1 cellular context compared by ENCODE assay signal in the genomic region with DNA sequence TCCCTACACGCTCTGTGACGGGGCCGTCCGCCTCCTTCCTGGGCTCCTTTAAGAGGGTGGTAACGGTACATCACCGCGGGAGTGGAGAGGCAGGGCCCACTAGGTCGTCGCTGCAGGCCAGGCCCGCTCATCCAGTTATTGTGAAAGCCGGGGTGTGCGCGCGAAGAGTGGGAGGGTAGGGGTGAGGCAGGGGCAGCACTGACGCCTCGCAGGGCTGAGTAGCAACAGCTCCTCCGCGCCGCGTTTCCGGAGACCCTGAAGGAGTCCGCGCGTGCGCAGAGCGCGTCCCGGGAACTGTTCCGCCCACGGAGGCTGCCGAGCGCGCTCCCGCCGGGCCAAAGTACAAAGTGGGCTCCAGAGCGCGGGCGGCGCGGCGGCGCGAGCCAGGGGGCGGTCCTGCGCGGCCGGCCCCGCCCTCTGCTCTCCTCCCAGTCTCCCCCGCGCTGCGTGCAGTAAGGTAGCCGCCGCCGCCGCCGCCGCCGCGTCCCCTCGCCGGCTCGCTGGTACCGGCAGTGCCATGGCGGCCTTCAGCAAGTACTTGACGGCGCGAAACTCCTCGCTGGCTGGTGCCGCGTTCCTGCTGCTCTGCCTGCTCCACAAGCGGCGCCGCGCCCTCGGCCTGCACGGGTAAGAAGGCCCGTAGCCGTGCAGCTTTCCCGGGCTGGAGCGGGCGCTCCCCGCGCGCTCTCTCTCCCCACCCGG.
TF ChIP-seq lines count a peak whose summit lies in the region.

A gene (plus strand): TSS at position 428 of the 702 bp plus-strand sequence. CDS start 90 bp downstream, at position 518.

TF ChIP-seq in HEK293, 187 proteins besides CTCF, POLR2A, EP300 and RAD21 (continued from another document and continues in another):
- TF ChIP-seq, protein P1, sequence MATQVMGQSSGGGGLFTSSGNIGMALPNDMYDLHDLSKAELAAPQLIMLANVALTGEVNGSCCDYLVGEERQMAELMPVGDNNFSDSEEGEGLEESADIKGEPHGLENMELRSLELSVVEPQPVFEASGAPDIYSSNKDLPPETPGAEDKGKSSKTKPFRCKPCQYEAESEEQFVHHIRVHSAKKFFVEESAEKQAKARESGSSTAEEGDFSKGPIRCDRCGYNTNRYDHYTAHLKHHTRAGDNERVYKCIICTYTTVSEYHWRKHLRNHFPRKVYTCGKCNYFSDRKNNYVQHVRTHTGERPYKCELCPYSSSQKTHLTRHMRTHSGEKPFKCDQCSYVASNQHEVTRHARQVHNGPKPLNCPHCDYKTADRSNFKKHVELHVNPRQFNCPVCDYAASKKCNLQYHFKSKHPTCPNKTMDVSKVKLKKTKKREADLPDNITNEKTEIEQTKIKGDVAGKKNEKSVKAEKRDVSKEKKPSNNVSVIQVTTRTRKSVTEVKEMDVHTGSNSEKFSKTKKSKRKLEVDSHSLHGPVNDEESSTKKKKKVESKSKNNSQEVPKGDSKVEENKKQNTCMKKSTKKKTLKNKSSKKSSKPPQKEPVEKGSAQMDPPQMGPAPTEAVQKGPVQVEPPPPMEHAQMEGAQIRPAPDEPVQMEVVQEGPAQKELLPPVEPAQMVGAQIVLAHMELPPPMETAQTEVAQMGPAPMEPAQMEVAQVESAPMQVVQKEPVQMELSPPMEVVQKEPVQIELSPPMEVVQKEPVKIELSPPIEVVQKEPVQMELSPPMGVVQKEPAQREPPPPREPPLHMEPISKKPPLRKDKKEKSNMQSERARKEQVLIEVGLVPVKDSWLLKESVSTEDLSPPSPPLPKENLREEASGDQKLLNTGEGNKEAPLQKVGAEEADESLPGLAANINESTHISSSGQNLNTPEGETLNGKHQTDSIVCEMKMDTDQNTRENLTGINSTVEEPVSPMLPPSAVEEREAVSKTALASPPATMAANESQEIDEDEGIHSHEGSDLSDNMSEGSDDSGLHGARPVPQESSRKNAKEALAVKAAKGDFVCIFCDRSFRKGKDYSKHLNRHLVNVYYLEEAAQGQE (tag by site-specific recombination; IDR thresholded peaks at IDR 0.05): peak; percentile 33; the same call in 1 of the 2 replicates
- peak; percentile 34; the same call in 1 of the 2 replicates for TF ChIP-seq KLF1 (tag by site-specific recombination; IDR thresholded peaks at IDR 0.05)
- TF ChIP-seq ZNF335 (tag by site-specific recombination; conservative IDR thresholded peaks at IDR 0.05): no peak; the same call in none of the 2 replicates
- TF ChIP-seq HOXA7 (CRISPR knock-in tag; IDR thresholded peaks at IDR 0.05; ENCODE audit: borderline replicate concordance): no peak
- TF ChIP-seq, protein P2, sequence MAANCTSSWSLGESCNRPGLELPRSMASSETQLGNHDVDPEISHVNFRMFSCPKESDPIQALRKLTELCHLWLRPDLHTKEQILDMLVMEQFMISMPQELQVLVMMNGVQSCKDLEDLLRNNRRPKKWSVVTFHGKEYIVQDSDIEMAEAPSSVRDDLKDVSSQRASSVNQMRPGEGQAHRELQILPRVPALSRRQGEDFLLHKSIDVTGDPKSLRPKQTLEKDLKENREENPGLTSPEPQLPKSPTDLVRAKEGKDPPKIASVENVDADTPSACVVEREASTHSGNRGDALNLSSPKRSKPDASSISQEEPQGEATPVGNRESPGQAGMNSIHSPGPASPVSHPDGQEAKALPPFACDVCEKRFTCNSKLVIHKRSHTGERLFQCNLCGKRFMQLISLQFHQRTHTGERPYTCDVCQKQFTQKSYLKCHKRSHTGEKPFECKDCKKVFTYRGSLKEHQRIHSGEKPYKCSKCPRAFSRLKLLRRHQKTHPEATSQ (tag by site-specific recombination; IDR thresholded peaks at IDR 0.05): no peak
- TF ChIP-seq ZNF610 (tag by site-specific recombination; IDR thresholded peaks at IDR 0.05; ENCODE audit: borderline replicate concordance): peak; percentile 63; the same call in 1 of the 2 replicates
- no peak for TF ChIP-seq ZNF292 (tag by site-specific recombination; IDR thresholded peaks at IDR 0.05; ENCODE audit: borderline replicate concordance, low read depth)
- TF ChIP-seq ZSCAN16 (tag by site-specific recombination; IDR thresholded peaks at IDR 0.05): no peak
- TF ChIP-seq, protein P3, sequence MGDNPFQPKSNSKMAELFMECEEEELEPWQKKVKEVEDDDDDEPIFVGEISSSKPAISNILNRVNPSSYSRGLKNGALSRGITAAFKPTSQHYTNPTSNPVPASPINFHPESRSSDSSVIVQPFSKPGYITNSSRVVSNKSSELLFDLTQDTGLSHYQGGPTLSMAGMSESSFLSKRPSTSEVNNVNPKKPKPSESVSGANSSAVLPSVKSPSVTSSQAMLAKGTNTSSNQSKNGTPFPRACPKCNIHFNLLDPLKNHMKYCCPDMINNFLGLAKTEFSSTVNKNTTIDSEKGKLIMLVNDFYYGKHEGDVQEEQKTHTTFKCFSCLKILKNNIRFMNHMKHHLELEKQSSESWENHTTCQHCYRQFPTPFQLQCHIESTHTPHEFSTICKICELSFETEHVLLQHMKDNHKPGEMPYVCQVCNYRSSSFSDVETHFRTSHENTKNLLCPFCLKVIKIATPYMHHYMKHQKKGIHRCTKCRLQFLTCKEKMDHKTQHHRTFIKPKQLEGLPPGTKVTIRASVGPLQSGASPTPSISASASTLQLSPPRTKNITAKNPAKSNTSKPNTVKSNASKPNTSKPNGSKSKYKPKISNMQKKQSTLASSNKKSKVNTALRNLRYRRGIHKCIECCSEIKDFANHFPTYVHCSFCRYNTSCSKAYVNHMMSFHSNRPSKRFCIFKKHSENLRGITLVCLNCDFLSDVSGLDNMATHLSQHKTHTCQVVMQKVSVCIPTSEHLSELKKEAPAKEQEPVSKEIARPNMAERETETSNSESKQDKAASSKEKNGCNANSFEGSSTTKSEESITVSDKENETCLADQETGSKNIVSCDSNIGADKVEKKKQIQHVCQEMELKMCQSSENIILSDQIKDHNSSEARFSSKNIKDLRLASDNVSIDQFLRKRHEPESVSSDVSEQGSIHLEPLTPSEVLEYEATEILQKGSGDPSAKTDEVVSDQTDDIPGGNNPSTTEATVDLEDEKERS (tag by site-specific recombination; IDR thresholded peaks at IDR 0.05): no peak
- TF ChIP-seq GFI1B (tag by site-specific recombination; IDR thresholded peaks at IDR 0.05): 0 out of 2 replicates have a peak, but pooled peaks have one; percentile 15
- peak; percentile 90 for TF ChIP-seq SCRT2 (tag by site-specific recombination; IDR thresholded peaks at IDR 0.05)
- no peak for TF ChIP-seq BCL11A (tag by site-specific recombination; IDR thresholded peaks at IDR 0.05; ENCODE audit: low read depth)
- TF ChIP-seq KLF9 (tag by site-specific recombination; IDR thresholded peaks at IDR 0.05; ENCODE audit: low read depth): peak; percentile 54; the same call in 1 of the 2 replicates
- peak; percentile 21; the same call in 1 of the 2 replicates for TF ChIP-seq REPIN1 (tag by site-specific recombination; IDR thresholded peaks at IDR 0.05; ENCODE audit: low read depth)
- TF ChIP-seq, protein P4, sequence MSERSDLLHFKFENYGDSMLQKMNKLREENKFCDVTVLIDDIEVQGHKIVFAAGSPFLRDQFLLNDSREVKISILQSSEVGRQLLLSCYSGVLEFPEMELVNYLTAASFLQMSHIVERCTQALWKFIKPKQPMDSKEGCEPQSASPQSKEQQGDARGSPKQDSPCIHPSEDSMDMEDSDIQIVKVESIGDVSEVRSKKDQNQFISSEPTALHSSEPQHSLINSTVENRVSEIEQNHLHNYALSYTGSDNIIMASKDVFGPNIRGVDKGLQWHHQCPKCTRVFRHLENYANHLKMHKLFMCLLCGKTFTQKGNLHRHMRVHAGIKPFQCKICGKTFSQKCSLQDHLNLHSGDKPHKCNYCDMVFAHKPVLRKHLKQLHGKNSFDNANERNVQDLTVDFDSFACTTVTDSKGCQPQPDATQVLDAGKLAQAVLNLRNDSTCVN (tag by site-specific recombination; optimal IDR thresholded peaks at IDR 0.05): peak; percentile 97
- no peak for TF ChIP-seq ZNF302 (tag by site-specific recombination; IDR thresholded peaks at IDR 0.05; ENCODE audit: low read depth)
- 0 out of 2 replicates have a peak, but pooled peaks have one; percentile 75 for TF ChIP-seq ZNF660 (tag by site-specific recombination; IDR thresholded peaks at IDR 0.05)
- TF ChIP-seq, protein P5, sequence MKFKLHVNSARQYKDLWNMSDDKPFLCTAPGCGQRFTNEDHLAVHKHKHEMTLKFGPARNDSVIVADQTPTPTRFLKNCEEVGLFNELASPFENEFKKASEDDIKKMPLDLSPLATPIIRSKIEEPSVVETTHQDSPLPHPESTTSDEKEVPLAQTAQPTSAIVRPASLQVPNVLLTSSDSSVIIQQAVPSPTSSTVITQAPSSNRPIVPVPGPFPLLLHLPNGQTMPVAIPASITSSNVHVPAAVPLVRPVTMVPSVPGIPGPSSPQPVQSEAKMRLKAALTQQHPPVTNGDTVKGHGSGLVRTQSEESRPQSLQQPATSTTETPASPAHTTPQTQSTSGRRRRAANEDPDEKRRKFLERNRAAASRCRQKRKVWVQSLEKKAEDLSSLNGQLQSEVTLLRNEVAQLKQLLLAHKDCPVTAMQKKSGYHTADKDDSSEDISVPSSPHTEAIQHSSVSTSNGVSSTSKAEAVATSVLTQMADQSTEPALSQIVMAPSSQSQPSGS (tag by site-specific recombination; IDR thresholded peaks at IDR 0.05; ENCODE audit: low read depth): no peak
- TF ChIP-seq, protein P6, sequence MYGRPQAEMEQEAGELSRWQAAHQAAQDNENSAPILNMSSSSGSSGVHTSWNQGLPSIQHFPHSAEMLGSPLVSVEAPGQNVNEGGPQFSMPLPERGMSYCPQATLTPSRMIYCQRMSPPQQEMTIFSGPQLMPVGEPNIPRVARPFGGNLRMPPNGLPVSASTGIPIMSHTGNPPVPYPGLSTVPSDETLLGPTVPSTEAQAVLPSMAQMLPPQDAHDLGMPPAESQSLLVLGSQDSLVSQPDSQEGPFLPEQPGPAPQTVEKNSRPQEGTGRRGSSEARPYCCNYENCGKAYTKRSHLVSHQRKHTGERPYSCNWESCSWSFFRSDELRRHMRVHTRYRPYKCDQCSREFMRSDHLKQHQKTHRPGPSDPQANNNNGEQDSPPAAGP (tag by site-specific recombination; IDR thresholded peaks at IDR 0.05): peak; percentile 54
- peak; percentile 96 for TF ChIP-seq ZFHX2 (tag by site-specific recombination; conservative IDR thresholded peaks at IDR 0.05)
- TF ChIP-seq ZNF433 (tag by site-specific recombination; IDR thresholded peaks at IDR 0.05; ENCODE audit: low read depth): no peak
- TF ChIP-seq, protein P7, sequence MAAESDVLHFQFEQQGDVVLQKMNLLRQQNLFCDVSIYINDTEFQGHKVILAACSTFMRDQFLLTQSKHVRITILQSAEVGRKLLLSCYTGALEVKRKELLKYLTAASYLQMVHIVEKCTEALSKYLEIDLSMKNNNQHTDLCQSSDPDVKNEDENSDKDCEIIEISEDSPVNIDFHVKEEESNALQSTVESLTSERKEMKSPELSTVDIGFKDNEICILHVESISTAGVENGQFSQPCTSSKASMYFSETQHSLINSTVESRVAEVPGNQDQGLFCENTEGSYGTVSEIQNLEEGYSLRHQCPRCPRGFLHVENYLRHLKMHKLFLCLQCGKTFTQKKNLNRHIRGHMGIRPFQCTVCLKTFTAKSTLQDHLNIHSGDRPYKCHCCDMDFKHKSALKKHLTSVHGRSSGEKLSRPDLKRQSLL (tag by site-specific recombination; IDR thresholded peaks at IDR 0.05): peak; percentile 67; the same call in 1 of the 2 replicates
- TF ChIP-seq MEIS1 (CRISPR knock-in tag; IDR thresholded peaks at IDR 0.05; ENCODE audit: borderline replicate concordance): no peak
- TF ChIP-seq ZBTB20 (tag by site-specific recombination; IDR thresholded peaks at IDR 0.05): peak; percentile 49; the same call in 1 of the 2 replicates
- TF ChIP-seq ZNF248 (tag by site-specific recombination; IDR thresholded peaks at IDR 0.05): no peak
- no peak for TF ChIP-seq ZNF239 (tag by site-specific recombination; IDR thresholded peaks at IDR 0.05)
- no peak for TF ChIP-seq ZNF768 (tag by site-specific recombination; IDR thresholded peaks at IDR 0.05)
- TF ChIP-seq, protein P8, sequence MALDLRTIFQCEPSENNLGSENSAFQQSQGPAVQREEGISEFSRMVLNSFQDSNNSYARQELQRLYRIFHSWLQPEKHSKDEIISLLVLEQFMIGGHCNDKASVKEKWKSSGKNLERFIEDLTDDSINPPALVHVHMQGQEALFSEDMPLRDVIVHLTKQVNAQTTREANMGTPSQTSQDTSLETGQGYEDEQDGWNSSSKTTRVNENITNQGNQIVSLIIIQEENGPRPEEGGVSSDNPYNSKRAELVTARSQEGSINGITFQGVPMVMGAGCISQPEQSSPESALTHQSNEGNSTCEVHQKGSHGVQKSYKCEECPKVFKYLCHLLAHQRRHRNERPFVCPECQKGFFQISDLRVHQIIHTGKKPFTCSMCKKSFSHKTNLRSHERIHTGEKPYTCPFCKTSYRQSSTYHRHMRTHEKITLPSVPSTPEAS (tag by site-specific recombination; IDR thresholded peaks at IDR 0.05): no peak
- TF ChIP-seq, protein P9, sequence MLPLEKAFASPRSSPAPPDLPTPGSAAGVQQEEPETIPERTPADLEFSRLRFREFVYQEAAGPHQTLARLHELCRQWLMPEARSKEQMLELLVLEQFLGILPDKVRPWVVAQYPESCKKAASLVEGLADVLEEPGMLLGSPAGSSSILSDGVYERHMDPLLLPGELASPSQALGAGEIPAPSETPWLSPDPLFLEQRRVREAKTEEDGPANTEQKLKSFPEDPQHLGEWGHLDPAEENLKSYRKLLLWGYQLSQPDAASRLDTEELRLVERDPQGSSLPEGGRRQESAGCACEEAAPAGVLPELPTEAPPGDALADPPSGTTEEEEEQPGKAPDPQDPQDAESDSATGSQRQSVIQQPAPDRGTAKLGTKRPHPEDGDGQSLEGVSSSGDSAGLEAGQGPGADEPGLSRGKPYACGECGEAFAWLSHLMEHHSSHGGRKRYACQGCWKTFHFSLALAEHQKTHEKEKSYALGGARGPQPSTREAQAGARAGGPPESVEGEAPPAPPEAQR (tag by site-specific recombination; IDR thresholded peaks at IDR 0.05): no peak
- TF ChIP-seq ZBTB48 (tag by site-specific recombination; IDR thresholded peaks at IDR 0.05): no peak
- TF ChIP-seq ZNF777 (tag by site-specific recombination; IDR thresholded peaks at IDR 0.05; ENCODE audit: borderline replicate concordance): no peak
- TF ChIP-seq ZNF114 (tag by site-specific recombination; IDR thresholded peaks at IDR 0.05): no peak
- TF ChIP-seq, protein P10, sequence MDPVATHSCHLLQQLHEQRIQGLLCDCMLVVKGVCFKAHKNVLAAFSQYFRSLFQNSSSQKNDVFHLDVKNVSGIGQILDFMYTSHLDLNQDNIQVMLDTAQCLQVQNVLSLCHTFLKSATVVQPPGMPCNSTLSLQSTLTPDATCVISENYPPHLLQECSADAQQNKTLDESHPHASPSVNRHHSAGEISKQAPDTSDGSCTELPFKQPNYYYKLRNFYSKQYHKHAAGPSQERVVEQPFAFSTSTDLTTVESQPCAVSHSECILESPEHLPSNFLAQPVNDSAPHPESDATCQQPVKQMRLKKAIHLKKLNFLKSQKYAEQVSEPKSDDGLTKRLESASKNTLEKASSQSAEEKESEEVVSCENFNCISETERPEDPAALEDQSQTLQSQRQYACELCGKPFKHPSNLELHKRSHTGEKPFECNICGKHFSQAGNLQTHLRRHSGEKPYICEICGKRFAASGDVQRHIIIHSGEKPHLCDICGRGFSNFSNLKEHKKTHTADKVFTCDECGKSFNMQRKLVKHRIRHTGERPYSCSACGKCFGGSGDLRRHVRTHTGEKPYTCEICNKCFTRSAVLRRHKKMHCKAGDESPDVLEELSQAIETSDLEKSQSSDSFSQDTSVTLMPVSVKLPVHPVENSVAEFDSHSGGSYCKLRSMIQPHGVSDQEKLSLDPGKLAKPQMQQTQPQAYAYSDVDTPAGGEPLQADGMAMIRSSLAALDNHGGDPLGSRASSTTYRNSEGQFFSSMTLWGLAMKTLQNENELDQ (tag by site-specific recombination; IDR thresholded peaks at IDR 0.05; ENCODE audit: low read depth): no peak
- TF ChIP-seq ZNF423 (tag by site-specific recombination; IDR thresholded peaks at IDR 0.05): no peak
- TF ChIP-seq ZFP37 (tag by site-specific recombination; IDR thresholded peaks at IDR 0.05): no peak; the same call in 1 of the 2 replicates
